In genomic region chr9:134320916-134321570, GRCh38 we compare ENCODE assay signal across 17 cellular contexts. TPM values are rescaled to one million over a fixed set of nuclear protein-coding genes. Genes with fewer than 3 reads are reported as not detected.
DNase-seq lines count a peak whose midpoint lies in the region; ATAC-seq and TF ChIP-seq lines count a peak whose summit lies in the region.
"Had no signal": no experiment of that assay in that cellular context is flagged by ENCODE, and none has a peak within 500 bp of the region (broad histone marks: within the 10 kb centered on the region; RNA-seq: fewer than 3 reads in every experiment).

No MANE protein-coding gene starts in this region.

- H3K4me3 Mint-ChIP-seq in neural progenitor cell, result peak overlapping the region; percentile 15
- H3K4me3 Mint-ChIP-seq: activated naive CD8-positive, alpha-beta T cell treated with anti-CD3 and anti-CD28 coated beads, Interleukin-2, amount 10 ng/mL, durations not matched to agents 7 days and 5 days; activated T-cell treated with anti-CD3 and anti-CD28 coated beads, Interleukin-2, amount 50 U/mL, for 4 hours; effector memory CD8-positive, alpha-beta T cell had no signal

- peak overlapping the region; percentile 36 for H3K27ac Mint-ChIP-seq in neural progenitor cell
- H3K27ac Mint-ChIP-seq: activated naive CD8-positive, alpha-beta T cell treated with anti-CD3 and anti-CD28 coated beads, Interleukin-2, amount 10 ng/mL, durations not matched to agents 7 days and 5 days had no signal

- no peaks in the 10 kb centered on the region for H3K79me2 ChIP-seq in neural progenitor cell (ENCODE audit: low read depth)

- peak; percentile 98 for DNase-seq in NOMO-1 treated with DMSO at 0.1 percent for 48 hours (lab: John Stamatoyannopoulos, UW; ENCODE audit: unreplicated experiment)
- peak; percentile 64 for DNase-seq in left ventricle myocardium superior
- DNase-seq in neural progenitor cell (ENCODE audit: low spot score), result peak; percentile 44
- DNase-seq in pons (ENCODE audit: low spot score), result no peak
- DNase-seq in NCI-H1930 (lab: John Stamatoyannopoulos, UW), result no peak
- DNase-seq in cerebellar nuclear complex (lab: John Stamatoyannopoulos, UW), result no peak
- DNase-seq in NCI-H146 (lab: John Stamatoyannopoulos, UW), result no peak
- DNase-seq: activated naive CD8-positive, alpha-beta T cell treated with anti-CD3 and anti-CD28 coated beads, Interleukin-2, amount 10 ng/mL, durations not matched to agents 7 days and 5 days; activated T-cell treated with anti-CD3 and anti-CD28 coated beads, Interleukin-2, amount 50 U/mL, for 4 hours; effector memory CD8-positive, alpha-beta T cell; NCI-H2171; stimulated activated naive CD4-positive, alpha-beta T cell treated with Interleukin-2 at 50 U/mL for 16 hours had no signal

- H3K36me3 Mint-ChIP-seq in neural progenitor cell, result no peaks in the 10 kb centered on the region
- H3K36me3 Mint-ChIP-seq: activated naive CD8-positive, alpha-beta T cell treated with anti-CD3 and anti-CD28 coated beads, Interleukin-2, amount 10 ng/mL, durations not matched to agents 7 days and 5 days had no signal

- TF ChIP-seq CTCF in neural progenitor cell (IDR thresholded peaks at IDR 0.05), result no peak

- no peak for ATAC-seq in left ventricle myocardium superior
- ATAC-seq: activated T-cell treated with anti-CD3 and anti-CD28 coated beads, Interleukin-2, amount 50 U/mL, for 4 hours; effector memory CD8-positive, alpha-beta T cell; GM12878 had no signal

- peaks cover 19% of the 10 kb centered on the region for H3K27me3 Mint-ChIP-seq in neural progenitor cell (ENCODE audit: insufficient read depth, low read depth)
- H3K27me3 Mint-ChIP-seq: effector memory CD8-positive, alpha-beta T cell had no signal

- peak overlapping the region in 9 of 11 experiments; percentile 29 to 68 (median 58); a peak in 17 of 22 replicates for H3K9ac ChIP-seq in BLaER1 treated with 17β-estradiol and CSF1 and Interleukin-3, amounts not matched to agents 10 nM and 100 nM
- H3K9ac ChIP-seq in neural progenitor cell, result no peak overlapping the region

- H3K4me1 ChIP-seq in BLaER1 treated with 17β-estradiol and CSF1 and Interleukin-3, amounts not matched to agents 10 nM and 100 nM, result peaks cover 45 to 95% (median 92%) of the 10 kb centered on the region in 10 experiments
- peaks cover 34% of the 10 kb centered on the region for H3K4me1 ChIP-seq in neural progenitor cell

- H3K9me3 Mint-ChIP-seq in neural progenitor cell, result no peaks in the 10 kb centered on the region
- H3K9me3 Mint-ChIP-seq: activated naive CD8-positive, alpha-beta T cell treated with anti-CD3 and anti-CD28 coated beads, Interleukin-2, amount 10 ng/mL, durations not matched to agents 7 days and 5 days; activated T-cell treated with anti-CD3 and anti-CD28 coated beads, Interleukin-2, amount 50 U/mL, for 4 hours; effector memory CD8-positive, alpha-beta T cell had no signal

- H3K4me2 ChIP-seq in BLaER1 treated with 17β-estradiol and CSF1 and Interleukin-3, amounts not matched to agents 10 nM and 100 nM, result peak overlapping the region; percentile 73 to 100 (median 99)
- no peak overlapping the region for H3K4me2 ChIP-seq in neural progenitor cell

- peaks cover 0 to 8% (median 0%) of the 10 kb centered on the region in 11 experiments; a peak in 3 of 22 replicates for H3K27me3 ChIP-seq in BLaER1 treated with 17β-estradiol and CSF1 and Interleukin-3, amounts not matched to agents 10 nM and 100 nM
- H3K27me3 ChIP-seq in neural progenitor cell, result no peaks in the 10 kb centered on the region
- H3K27me3 ChIP-seq: cardiac muscle cell, SJSA1, uterus had no signal

- peaks cover 0 to 24% (median 0%) of the 10 kb centered on the region in 11 experiments; a peak in 1 of 22 replicates for H4K20me1 ChIP-seq in BLaER1 treated with 17β-estradiol and CSF1 and Interleukin-3, amounts not matched to agents 10 nM and 100 nM
- H4K20me1 ChIP-seq in neural progenitor cell (ENCODE audit: low read depth), result no peaks in the 10 kb centered on the region

- no peaks in the 10 kb centered on the region for H3K9me3 ChIP-seq in BLaER1 treated with 17β-estradiol and CSF1 and Interleukin-3, amounts not matched to agents 10 nM and 100 nM (replicated peaks in 1 of 11)
- H3K9me3 ChIP-seq in neural progenitor cell (ENCODE audit: low read depth), result no peaks in the 10 kb centered on the region
- H3K9me3 ChIP-seq: uterus had no signal

- H3K27ac ChIP-seq in BLaER1 treated with 17β-estradiol and CSF1 and Interleukin-3, amounts not matched to agents 10 nM and 100 nM, result peak overlapping the region in 8 of 11 experiments; percentile 59 to 97 (median 71); a peak in 16 of 22 replicates
- H3K27ac ChIP-seq in neural progenitor cell, result no peak overlapping the region
- H3K27ac ChIP-seq: SJSA1, uterus had no signal

- peaks cover 34% of the 10 kb centered on the region for H3F3A ChIP-seq in neural progenitor cell (ENCODE audit: low read depth)

- no peaks in the 10 kb centered on the region for H3K36me3 ChIP-seq in BLaER1 treated with 17β-estradiol and CSF1 and Interleukin-3, amounts not matched to agents 10 nM and 100 nM
- no peaks in the 10 kb centered on the region for H3K36me3 ChIP-seq in neural progenitor cell
- H3K36me3 ChIP-seq: cardiac muscle cell, SJSA1, uterus had no signal

- H3K4me3 ChIP-seq in BLaER1 treated with 17β-estradiol and CSF1 and Interleukin-3, amounts not matched to agents 10 nM and 100 nM, result no peak overlapping the region
- no peak overlapping the region for H3K4me3 ChIP-seq in neural progenitor cell
- H3K4me3 ChIP-seq: cardiac muscle cell, GM12878, SJSA1, uterus had no signal

- H2AFZ ChIP-seq in neural progenitor cell (replicated peaks), result no peak overlapping the region

- H3K4me1 Mint-ChIP-seq in neural progenitor cell, result peaks cover 48% of the 10 kb centered on the region

- intact Hi-C loops in left ventricle myocardium superior (cut with micrococcal nuclease), result no loop called here

RNA-seq across cellular contexts. Expression of gene RXRA, which starts 5.2 kb away (rescaled TPM):
- total RNA-seq in left ventricle myocardium superior (90.8 TPM), neural progenitor cell (ENCODE audit: low replicate concordance) (11.6 and 25.5 TPM in 2 replicates)

Comparison
In these comparisons a context has a peak if more than half of its experiments do, and no peak if none do; other contexts are left out.
1. DNase-seq: peak in NOMO-1 treated with DMSO at 0.1 percent for 48 hours (single experiment), left ventricle myocardium superior (single experiment) and neural progenitor cell (single experiment); none in pons (single experiment), NCI-H1930 (0 of 2), cerebellar nuclear complex (0 of 2) and NCI-H146 (single experiment).